Comparison of ENCODE assay signal across 12 cellular contexts in genomic region chrX:154327026-154327820, GRCh38. TPM values are rescaled to one million over a fixed set of nuclear protein-coding genes. Genes with fewer than 3 reads are reported as not detected.
A peak's percentile ranks its signal among the peaks of the same experiment; 100 is the strongest.
DNase-seq lines count a peak whose midpoint lies in the region; ATAC-seq and TF ChIP-seq lines count a peak whose summit lies in the region.
"Had no signal": no experiment of that assay in that cellular context is flagged by ENCODE, and none has a peak within 500 bp of the region (broad histone marks: within the 10 kb centered on the region; RNA-seq: fewer than 3 reads in every experiment).

No MANE protein-coding gene starts in this region.

- H3K27ac Mint-ChIP-seq in activated T-cell treated with anti-CD3 and anti-CD28 coated beads, Interleukin-2, amount 50 U/mL, for 24 hours = peak overlapping the region; percentile 56
- H3K27ac Mint-ChIP-seq in type B pancreatic cell (no peak overlapping the region), mesothelial cell of epicardium (no peak overlapping the region)

- no peak overlapping the region for H3K4me3 Mint-ChIP-seq in activated T-cell treated with anti-CD3 and anti-CD28 coated beads, Interleukin-2, amount 50 U/mL, for 24 hours
- H3K4me3 Mint-ChIP-seq in type B pancreatic cell (no peak overlapping the region), mesothelial cell of epicardium (no peak overlapping the region)

- H3K27ac ChIP-seq in foreskin keratinocyte = no peak overlapping the region
- peak overlapping the region; percentile 70 for H3K27ac ChIP-seq in thymus (ENCODE audit: low read depth)
- H3K27ac ChIP-seq: cardiac muscle cell had no signal

- in situ Hi-C loops in GM13976 (cut with MboI; ENCODE audit: low sequenced_read_pairs, unreplicated experiment) = no loop called here

- 43% methylated on average over 11 of the region's 11 CpGs for WGBS in thymus

- no peak overlapping the region for H3K4me3 ChIP-seq in thymus (ENCODE audit: low read length)
- H3K4me3 ChIP-seq: cardiac muscle cell had no signal

- TF ChIP-seq CTCF in foreskin keratinocyte (conservative IDR thresholded peaks at IDR 0.05) (no peak), GM13976 (IDR thresholded peaks at IDR 0.05; ENCODE audit: borderline replicate concordance, control extremely low read depth, extremely low read depth, insufficient read depth, missing control alignments) (no peak), type B pancreatic cell (conservative IDR thresholded peaks at IDR 0.05) (no peak), mesothelial cell of epicardium (IDR thresholded peaks at IDR 0.05; ENCODE audit: unreplicated experiment) (no peak)

- no peaks in the 10 kb centered on the region for H3K9me3 ChIP-seq in thymus (ENCODE audit: control insufficient read depth)

- no peaks in the 10 kb centered on the region for H3K36me3 Mint-ChIP-seq in activated T-cell treated with anti-CD3 and anti-CD28 coated beads, Interleukin-2, amount 50 U/mL, for 24 hours (ENCODE audit: low read depth)
- H3K36me3 Mint-ChIP-seq in type B pancreatic cell = no peaks in the 10 kb centered on the region
- H3K36me3 Mint-ChIP-seq in mesothelial cell of epicardium = no peaks in the 10 kb centered on the region

- H3K27me3 Mint-ChIP-seq in activated T-cell treated with anti-CD3 and anti-CD28 coated beads, Interleukin-2, amount 50 U/mL, for 24 hours = peaks cover 24% of the 10 kb centered on the region
- H3K27me3 Mint-ChIP-seq in type B pancreatic cell (peaks cover 8% of the 10 kb centered on the region), mesothelial cell of epicardium (ENCODE audit: low read depth) (no peaks in the 10 kb centered on the region)

- H3K9me3 Mint-ChIP-seq in activated T-cell treated with anti-CD3 and anti-CD28 coated beads, Interleukin-2, amount 50 U/mL, for 24 hours = no peaks in the 10 kb centered on the region
- no peaks in the 10 kb centered on the region for H3K9me3 Mint-ChIP-seq in type B pancreatic cell
- peaks cover 31% of the 10 kb centered on the region for H3K9me3 Mint-ChIP-seq in mesothelial cell of epicardium

- H3K27me3 ChIP-seq in foreskin keratinocyte = peaks cover 9% of the 10 kb centered on the region
- H3K27me3 ChIP-seq in thymus (ENCODE audit: control insufficient read depth, insufficient read depth) = no peaks in the 10 kb centered on the region
- H3K27me3 ChIP-seq: cardiac muscle cell had no signal

- H3K36me3 ChIP-seq in thymus (ENCODE audit: control insufficient read depth, insufficient read depth) = no peaks in the 10 kb centered on the region
- H3K36me3 ChIP-seq: cardiac muscle cell had no signal

- peak; percentile 38 for ATAC-seq in foreskin keratinocyte

- peak; percentile 51 for DNase-seq in activated gamma-delta T cell treated with Interleukin-2 at 50 U/mL for 16 hours
- DNase-seq in activated gamma-delta T cell (lab: John Stamatoyannopoulos, UW) = no peak
- DNase-seq in activated T-cell treated with anti-CD3 and anti-CD28 coated beads, Interleukin-2, amount 50 U/mL, for 24 hours = peak; percentile 45
- peak; percentile 12 to 33 for DNase-seq in foreskin keratinocyte
- DNase-seq in GM13976 (ENCODE audit: low spot score) = no peak
- DNase-seq in type B pancreatic cell (ENCODE audit: extremely low spot score, unreplicated experiment) = no peak
- no peak for DNase-seq in mesothelial cell of epicardium (ENCODE audit: low spot score in 2 of 2, unreplicated experiment in 2 of 2)

- peaks cover 34% of the 10 kb centered on the region for H3K4me1 Mint-ChIP-seq in activated T-cell treated with anti-CD3 and anti-CD28 coated beads, Interleukin-2, amount 50 U/mL, for 24 hours (ENCODE audit: low read depth)
- H3K4me1 Mint-ChIP-seq in type B pancreatic cell (ENCODE audit: unreplicated experiment) (peaks cover 15% of the 10 kb centered on the region), mesothelial cell of epicardium (peaks cover 21% of the 10 kb centered on the region)

- H3K4me1 ChIP-seq in foreskin keratinocyte = no peaks in the 10 kb centered on the region
- H3K4me1 ChIP-seq in thymus (ENCODE audit: control insufficient read depth, insufficient read depth, low read length) = no peaks in the 10 kb centered on the region

RNA-seq across cellular contexts. Expression of gene TKTL1, which starts 31.6 kb away (rescaled TPM):
- total RNA-seq in foreskin keratinocyte = not detected in 2 replicates
- not detected in 2 replicates for polyA plus RNA-seq in foreskin keratinocyte
- polyA plus RNA-seq in thymus = 0.43 TPM
- total RNA-seq in type B pancreatic cell (ENCODE audit: low replicate concordance) = 0.56 TPM in 1 of 2 replicates, not detected in the other
- total RNA-seq in mesothelial cell of epicardium = 0.20 to 0.59 TPM (median 0.38 TPM) in 3 replicates
- total RNA-seq: cardiac muscle cell, HT-29, NCI-H460 had no signal
- polyA plus RNA-seq: BJ, cardiac muscle cell had no signal

RNA-seq across cellular contexts. Expression of gene TEX28, which starts 32.3 kb away (rescaled TPM):
- total RNA-seq in foreskin keratinocyte = not detected in 2 replicates
- not detected in 2 replicates for polyA plus RNA-seq in foreskin keratinocyte
- 0.05 TPM for polyA plus RNA-seq in thymus
- total RNA-seq in type B pancreatic cell (ENCODE audit: low replicate concordance) = not detected in 2 replicates
- total RNA-seq in mesothelial cell of epicardium = not detected in 3 replicates
- total RNA-seq: cardiac muscle cell, HT-29, NCI-H460 had no signal
- polyA plus RNA-seq: BJ, cardiac muscle cell had no signal

RNA-seq across cellular contexts. Expression of gene FLNA, which starts 47.2 kb away (rescaled TPM):
- 1,667 and 1,680 TPM in 2 replicates for total RNA-seq in foreskin keratinocyte
- 1,552 and 1,648 TPM in 2 replicates for polyA plus RNA-seq in foreskin keratinocyte
- polyA plus RNA-seq in thymus = 412 TPM
- total RNA-seq in type B pancreatic cell (ENCODE audit: low replicate concordance) = 806 and 851 TPM in 2 replicates
- total RNA-seq in mesothelial cell of epicardium = 1,336 to 1,412 TPM (median 1,356 TPM) in 3 replicates

RNA-seq across cellular contexts. Expression of gene EMD, which starts 51.9 kb away (rescaled TPM):
- total RNA-seq in foreskin keratinocyte (45.8 and 48.5 TPM in 2 replicates), type B pancreatic cell (ENCODE audit: low replicate concordance) (56.7 and 62.7 TPM in 2 replicates), mesothelial cell of epicardium (71.4 to 76.3 TPM (median 71.9 TPM) in 3 replicates)
- polyA plus RNA-seq in foreskin keratinocyte (121 and 128 TPM in 2 replicates), thymus (110 TPM)

Comparison
In these comparisons a context has a peak if more than half of its experiments do, and no peak if none do; other contexts are left out.
1. DNase-seq: peak in activated gamma-delta T cell treated with Interleukin-2 at 50 U/mL for 16 hours (single experiment), activated T-cell treated with anti-CD3 and anti-CD28 coated beads, Interleukin-2, amount 50 U/mL, for 24 hours (single experiment) and foreskin keratinocyte (2 of 2); none in activated gamma-delta T cell (single experiment), GM13976 (single experiment), type B pancreatic cell (single experiment) and mesothelial cell of epicardium (0 of 2).